ENCODE assay signal across 8 cellular contexts in the genomic region with DNA sequence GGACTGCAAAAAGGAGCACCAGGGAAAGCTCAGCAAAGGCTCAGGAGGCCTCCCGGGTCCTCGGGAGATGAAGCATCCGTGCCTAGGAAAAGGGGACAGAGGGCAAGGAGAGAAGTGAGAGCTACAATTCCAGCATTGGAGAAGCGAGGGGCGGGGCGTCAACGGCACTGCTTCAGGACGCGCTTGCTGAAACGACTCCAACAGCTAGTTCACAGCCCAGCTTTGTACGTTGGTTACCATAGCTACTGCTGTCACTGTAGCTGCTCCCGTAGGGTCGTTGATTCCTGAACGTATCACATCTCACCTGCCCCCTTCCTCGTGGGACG.
DNase-seq lines count a peak whose midpoint lies in the region; ATAC-seq and TF ChIP-seq lines count a peak whose summit lies in the region.

No MANE protein-coding gene starts in this region.

- no peaks in the 10 kb centered on the region for H3K9me3 ChIP-seq in testis

- no peaks in the 10 kb centered on the region for H3K27me3 ChIP-seq in testis

- no peak for DNase-seq in activated CD4-positive, alpha-beta T cell treated with anti-CD3 and anti-CD28 coated beads, Interleukin-2, amount 10 ng/mL, durations not matched to agents 7 days and 5 days
- DNase-seq in activated CD4-positive, alpha-beta T cell treated with anti-CD3 and anti-CD28 coated beads for 1 hour, result no peak
- DNase-seq in activated naive CD8-positive, alpha-beta T cell treated with anti-CD3 and anti-CD28 coated beads, Interleukin-2, amount 10 ng/mL, durations not matched to agents 7 days and 5 days, result no peak
- DNase-seq in iPS-NIHi11 (ENCODE audit: low spot score), result peak; percentile 80
- DNase-seq in testis, result no peak
- DNase-seq in NAMALWA (ENCODE audit: low spot score), result no peak
- DNase-seq in globus pallidus (ENCODE audit: low spot score), result no peak

- CTCF ChIA-PET in activated CD4-positive, alpha-beta T cell treated with anti-CD3 and anti-CD28 coated beads, Interleukin-2, amount 10 ng/mL, durations not matched to agents 7 days and 5 days (lab: Charles Lee), result interaction anchor here (0.6 to 10.5 kb wide), 28 partner anchors 9 to 1217 kb away, joined by 3 to 162 read pairs (median 4); no protein-coding TSS in a partner anchor

- WGBS in testis, 2 donors, result 1% methylated on average over 16 of the region's 16 CpGs

- peak overlapping the region; percentile 81 for H3K4me3 Mint-ChIP-seq in activated CD4-positive, alpha-beta T cell treated with anti-CD3 and anti-CD28 coated beads, Interleukin-2, amount 10 ng/mL, durations not matched to agents 7 days and 5 days
- peak overlapping the region; percentile 81 for H3K4me3 Mint-ChIP-seq in activated naive CD8-positive, alpha-beta T cell treated with anti-CD3 and anti-CD28 coated beads, Interleukin-2, amount 10 ng/mL, durations not matched to agents 7 days and 5 days

- no peaks in the 10 kb centered on the region for H3K27me3 Mint-ChIP-seq in activated CD4-positive, alpha-beta T cell treated with anti-CD3 and anti-CD28 coated beads, Interleukin-2, amount 10 ng/mL, durations not matched to agents 7 days and 5 days
- peaks cover 4% of the 10 kb centered on the region for H3K27me3 Mint-ChIP-seq in activated naive CD8-positive, alpha-beta T cell treated with anti-CD3 and anti-CD28 coated beads, Interleukin-2, amount 10 ng/mL, durations not matched to agents 7 days and 5 days

- ATAC-seq in HG03196 (IDR thresholded peaks at IDR 0.05; ENCODE audit: unreplicated experiment), result peak; percentile 10
- peak; percentile 41 for ATAC-seq in activated naive CD8-positive, alpha-beta T cell treated with anti-CD3 and anti-CD28 coated beads, Interleukin-2, amount 10 ng/mL, durations not matched to agents 7 days and 5 days (ENCODE audit: low read depth)

- peaks cover 23% of the 10 kb centered on the region for H3K4me1 Mint-ChIP-seq in activated CD4-positive, alpha-beta T cell treated with anti-CD3 and anti-CD28 coated beads, Interleukin-2, amount 10 ng/mL, durations not matched to agents 7 days and 5 days
- H3K4me1 Mint-ChIP-seq in activated naive CD8-positive, alpha-beta T cell treated with anti-CD3 and anti-CD28 coated beads, Interleukin-2, amount 10 ng/mL, durations not matched to agents 7 days and 5 days, result peaks cover 15% of the 10 kb centered on the region

- peak overlapping the region; percentile 24 to 47 for H3K4me3 ChIP-seq in testis

- no peaks in the 10 kb centered on the region for H3K9me3 Mint-ChIP-seq in activated CD4-positive, alpha-beta T cell treated with anti-CD3 and anti-CD28 coated beads, Interleukin-2, amount 10 ng/mL, durations not matched to agents 7 days and 5 days
- H3K9me3 Mint-ChIP-seq in activated naive CD8-positive, alpha-beta T cell treated with anti-CD3 and anti-CD28 coated beads, Interleukin-2, amount 10 ng/mL, durations not matched to agents 7 days and 5 days, result no peaks in the 10 kb centered on the region

- H3K36me3 ChIP-seq in testis (ENCODE audit: low read depth, missing control alignments), result no peaks in the 10 kb centered on the region

- H3K36me3 Mint-ChIP-seq in activated CD4-positive, alpha-beta T cell treated with anti-CD3 and anti-CD28 coated beads, Interleukin-2, amount 10 ng/mL, durations not matched to agents 7 days and 5 days (ENCODE audit: low read depth), result no peaks in the 10 kb centered on the region
- no peaks in the 10 kb centered on the region for H3K36me3 Mint-ChIP-seq in activated naive CD8-positive, alpha-beta T cell treated with anti-CD3 and anti-CD28 coated beads, Interleukin-2, amount 10 ng/mL, durations not matched to agents 7 days and 5 days

- TF ChIP-seq POLR2A in testis (IDR thresholded peaks at IDR 0.05), result no peak

- no peak for TF ChIP-seq CTCF in testis (IDR thresholded peaks at IDR 0.05)

- POLR2A ChIA-PET in activated CD4-positive, alpha-beta T cell treated with anti-CD3 and anti-CD28 coated beads, Interleukin-2, amount 10 ng/mL, durations not matched to agents 7 days and 5 days (lab: Charles Lee), result no interaction called here
- POLR2A ChIA-PET in activated naive CD8-positive, alpha-beta T cell treated with anti-CD3 and anti-CD28 coated beads, Interleukin-2, amount 10 ng/mL, durations not matched to agents 7 days and 5 days (lab: Charles Lee), result interaction anchor here (0.7 to 1.9 kb wide), 6 partner anchors 17 to 1102 kb away, joined by 3 to 17 read pairs (median 3); a partner anchor contains a TSS

- H3K4me1 ChIP-seq in testis, result peaks cover 63% of the 10 kb centered on the region

- H3K27ac Mint-ChIP-seq in activated CD4-positive, alpha-beta T cell treated with anti-CD3 and anti-CD28 coated beads, Interleukin-2, amount 10 ng/mL, durations not matched to agents 7 days and 5 days, result no peak overlapping the region
- H3K27ac Mint-ChIP-seq in activated naive CD8-positive, alpha-beta T cell treated with anti-CD3 and anti-CD28 coated beads, Interleukin-2, amount 10 ng/mL, durations not matched to agents 7 days and 5 days, result no peak overlapping the region

- intact Hi-C loops in testis (cut with DNase I; ENCODE audit: low total_unique reads), result no loop called here

- H3K27ac ChIP-seq in testis, result peak overlapping the region; percentile 42 to 67
